In genomic region chr6:99013145-99013544, GRCh38 we compare ENCODE assay signal across 1 cellular context.
TF ChIP-seq lines count a peak whose summit lies in the region.

No MANE protein-coding gene starts in this region.

TF ChIP-seq in IMR-90, 13 proteins besides CTCF, POLR2A, EP300 and RAD21 (continued from another document):
- peak; percentile 48 for TF ChIP-seq RCOR1 (IDR thresholded peaks at IDR 0.05; ENCODE audit: insufficient replicate concordance, low read length)
- no peak for TF ChIP-seq BHLHE40 (IDR thresholded peaks at IDR 0.05; ENCODE audit: low read depth, low read length)
- peak; percentile 14; the same call in 1 of the 2 replicates for TF ChIP-seq MAZ (IDR thresholded peaks at IDR 0.05; ENCODE audit: borderline replicate concordance, low read depth, low read length)
- peak; percentile 77; the same call in 1 of the 2 replicates for TF ChIP-seq FOS (IDR thresholded peaks at IDR 0.05; ENCODE audit: low read depth, low read length)
- TF ChIP-seq MXI1 (IDR thresholded peaks at IDR 0.05; ENCODE audit: borderline replicate concordance, low read depth, low read length), result no peak
- no peak for TF ChIP-seq ELK1 (IDR thresholded peaks at IDR 0.05; ENCODE audit: borderline replicate concordance, low read depth, low read length)
- TF ChIP-seq CHD1 (IDR thresholded peaks at IDR 0.05; ENCODE audit: low read depth, low read length), result no peak
- no peak for TF ChIP-seq SMC3 (IDR thresholded peaks at IDR 0.05; ENCODE audit: low read depth, low read length)
- TF ChIP-seq RFX5 (IDR thresholded peaks at IDR 0.05; ENCODE audit: low read depth, low read length), result no peak
- TF ChIP-seq MAFK (IDR thresholded peaks at IDR 0.05; ENCODE audit: low read depth, low read length), result peak; percentile 68
- TF ChIP-seq USF2 (IDR thresholded peaks at IDR 0.05; ENCODE audit: low read depth, low read length), result no peak
